Comparison of ENCODE assay signal across 8 cellular contexts in the genomic region with DNA sequence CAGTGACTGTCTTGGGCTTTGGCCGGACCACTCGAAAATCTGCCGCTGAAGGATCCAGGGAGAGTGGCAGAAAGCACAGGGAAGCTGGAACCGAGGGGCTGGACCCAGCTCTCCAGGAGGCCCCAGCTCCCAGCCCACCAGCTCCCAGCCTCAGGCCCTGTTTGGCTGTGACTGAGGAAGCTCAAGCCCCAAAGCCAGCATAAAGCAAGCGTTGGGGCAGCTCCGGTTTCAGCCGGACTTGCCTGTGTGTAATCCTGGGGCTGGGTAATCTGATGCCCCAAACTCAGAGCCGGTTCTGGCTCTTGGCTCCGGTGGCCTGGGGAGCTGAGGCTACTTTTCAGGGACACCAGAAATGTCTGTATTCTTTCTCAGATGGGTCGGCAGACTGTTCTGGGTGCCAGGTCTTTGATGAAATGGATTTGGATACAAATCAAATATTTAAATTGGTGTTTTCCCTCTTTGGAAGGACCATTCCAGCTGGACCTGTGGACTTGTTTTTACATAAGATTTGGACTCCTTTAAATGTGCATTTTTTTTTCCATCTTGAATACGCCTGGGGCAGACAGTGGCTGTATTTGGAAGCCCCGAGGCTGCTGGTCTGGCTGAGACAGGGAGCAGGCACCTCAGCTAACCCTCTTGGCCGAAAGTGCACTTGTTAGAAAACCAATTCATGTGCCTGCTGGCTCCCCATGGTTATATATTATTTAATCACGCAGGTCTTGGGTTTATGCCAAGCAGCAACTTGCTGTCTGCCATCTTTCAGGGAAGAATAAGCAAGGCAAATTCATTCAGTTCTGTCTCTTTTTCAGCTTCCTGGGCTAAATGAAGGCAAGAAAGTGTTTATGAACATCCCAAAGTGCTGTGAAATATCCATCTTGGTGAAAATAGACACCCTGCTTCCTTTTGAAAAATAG. TPM values are rescaled to one million over a fixed set of nuclear protein-coding genes. Genes with fewer than 3 reads are reported as not detected.
DNase-seq lines count a peak whose midpoint lies in the region; ATAC-seq, FAIRE-seq and TF ChIP-seq lines count a peak whose summit lies in the region.

No MANE protein-coding gene starts in this region.

- 21 to 23% methylated on average over 14 of the region's 14 CpGs for WGBS in pancreas, 2 donors

- H4K20me1 ChIP-seq in fibroblast of lung (ENCODE audit: control insufficient read depth, extremely low read depth, insufficient read depth, low read length), result no peaks in the 10 kb centered on the region

- H3K9me3 ChIP-seq in fibroblast of lung (ENCODE audit: control insufficient read depth, insufficient read depth, low read depth, low read length) (no peaks in the 10 kb centered on the region), pancreas (no peaks in the 10 kb centered on the region)

- no peak overlapping the region for H3K27ac ChIP-seq in fibroblast of lung (ENCODE audit: insufficient read depth, low read length)
- no peak overlapping the region for H3K27ac ChIP-seq in pancreas

- peak; percentile 1 for DNase-seq in DMS153 treated with DMSO at 0.1 percent for 48 hours (lab: John Stamatoyannopoulos, UW; ENCODE audit: unreplicated experiment)
- DNase-seq in NCI-H2227 treated with DMSO at 0.1 percent for 48 hours (lab: John Stamatoyannopoulos, UW), result peak; percentile 28
- DNase-seq in fibroblast of lung (ENCODE audit: low read depth in 2 of 2), result peak; percentile 62 to 72
- DNase-seq in pancreas, result no peak
- DNase-seq in OCI-M2 (lab: John Stamatoyannopoulos, UW; ENCODE audit: unreplicated experiment), result no peak
- DNase-seq in activated CD8-positive, alpha-beta memory T cell treated with anti-CD3 and anti-CD28 coated beads for 24 hours, result no peak
- no peak for DNase-seq in T-helper 2 cell

- H2AFZ ChIP-seq in fibroblast of lung (ENCODE audit: low read length), result peak overlapping the region; percentile 65

- no peak overlapping the region for H3K9ac ChIP-seq in fibroblast of lung (ENCODE audit: insufficient read depth, low read length)

- no peaks in the 10 kb centered on the region for H3K79me2 ChIP-seq in fibroblast of lung (ENCODE audit: control insufficient read depth, insufficient read depth, low read length)

- peak overlapping the region; percentile 48 for H3K4me2 ChIP-seq in fibroblast of lung (ENCODE audit: extremely low read depth, insufficient read depth, low read length)

- FAIRE-seq in pancreas (lab: Jason Lieb, UNC), result no peak

- no peak for TF ChIP-seq CTCF in fibroblast of lung (conservative IDR thresholded peaks at IDR 0.05 in 1 of 2, IDR thresholded peaks at IDR 0.05 in 1 of 2; ENCODE audit: low read depth in 1 of 2, low read length in 2 of 2)
- no peak for TF ChIP-seq CTCF in pancreas (IDR thresholded peaks at IDR 0.05)

- H3K4me3 ChIP-seq in fibroblast of lung (replicated peaks in 1 of 4; ENCODE audit: control extremely low read depth in 1 of 4, insufficient read depth in 1 of 4, low read depth in 3 of 4, low read length in 4 of 4) (no peak overlapping the region), pancreas (no peak overlapping the region)

- ATAC-seq in pancreas (peak in 3 of 4 donors; percentile 36 to 67 (median 49)), HG03378 (IDR thresholded peaks at IDR 0.05; ENCODE audit: unreplicated experiment) (no peak)

- H3K36me3 ChIP-seq in fibroblast of lung (ENCODE audit: control insufficient read depth, insufficient read depth, low read length), result no peaks in the 10 kb centered on the region
- no peaks in the 10 kb centered on the region for H3K36me3 ChIP-seq in pancreas

- H3K27me3 ChIP-seq in fibroblast of lung (ENCODE audit: control insufficient read depth, insufficient read depth, low read length), result no peaks in the 10 kb centered on the region
- H3K27me3 ChIP-seq in pancreas, result no peaks in the 10 kb centered on the region

- peaks cover 2% of the 10 kb centered on the region for H3K4me1 ChIP-seq in fibroblast of lung (ENCODE audit: control insufficient read depth, extremely low read depth, insufficient read depth, low read length)
- no peaks in the 10 kb centered on the region for H3K4me1 ChIP-seq in pancreas

- intact Hi-C loops in pancreas (cut with DNase I), result no loop called here

RNA-seq across cellular contexts. Expression of a gene that starts 29.6 kb away (rescaled TPM):
- total RNA-seq in fibroblast of lung (12.1 and 27.6 TPM in 2 replicates), pancreas (1 to 10 TPM in 5 of 6 donors, under 1 TPM in 1; 0.97 to 3.7 (median 2.7) TPM)
- polyA plus RNA-seq in fibroblast of lung (8.3 and 11.6 TPM in 2 replicates), pancreas (1 to 10 TPM; 1.9 to 2.4 TPM)
- polyA plus RNA-seq in fibroblast of lung (2012), result 11.3 and 15.8 TPM in 2 replicates
- 2.1 and 2.9 TPM in 2 replicates for polyA minus RNA-seq in fibroblast of lung (ENCODE audit: low replicate concordance)

Comparison
In these comparisons a context has a peak if more than half of its experiments do, and no peak if none do; other contexts are left out.
1. DNase-seq: peak in DMS153 treated with DMSO at 0.1 percent for 48 hours (single experiment), NCI-H2227 treated with DMSO at 0.1 percent for 48 hours (single experiment) and fibroblast of lung (2 of 2); none in pancreas (0 of 6), OCI-M2 (single experiment), activated CD8-positive, alpha-beta memory T cell treated with anti-CD3 and anti-CD28 coated beads for 24 hours (single experiment) and T-helper 2 cell (0 of 5).